In genomic region chr12:127435439-127435838, GRCh38 we compare ENCODE assay signal across 28 cellular contexts.
"Had no signal": no experiment of that assay in that cellular context is flagged by ENCODE, and none has a peak within 500 bp of the region (broad histone marks: within the 10 kb centered on the region; RNA-seq: fewer than 3 reads in every experiment).

No MANE protein-coding gene starts in this region.

- H3K27me3 ChIP-seq: colonic mucosa, esophagus squamous epithelium, foreskin keratinocyte, gastrocnemius medialis had no signal

- H3K4me3 ChIP-seq: colonic mucosa, coronary artery, dorsolateral prefrontal cortex, esophagus muscularis mucosa, esophagus squamous epithelium, gastrocnemius medialis, gastroesophageal sphincter, heart left ventricle, heart right ventricle had no signal

- H3K9me3 ChIP-seq: colonic mucosa, gastrocnemius medialis had no signal

- H3K27ac ChIP-seq: colonic mucosa, coronary artery, dorsolateral prefrontal cortex, epithelial cell of prostate, esophagus muscularis mucosa, esophagus squamous epithelium, foreskin keratinocyte, gastrocnemius medialis, gastroesophageal sphincter, heart left ventricle, heart right ventricle had no signal

- FAIRE-seq: colon, endometrium, endothelial cell of umbilical vein, frontal cortex had no signal

- DNase-seq: colonic mucosa; cortex of kidney; dermis blood vessel endothelial cell; dorsolateral prefrontal cortex; effector CD4-positive, alpha-beta T cell; effector CD8-positive, alpha-beta T cell; effector memory CD4-positive, alpha-beta T cell; effector memory CD8-positive, alpha-beta T cell; endodermal cell; erythroblast; esophagus squamous epithelium; foreskin fibroblast; foreskin keratinocyte; foreskin melanocyte; gastrocnemius medialis; glutamatergic neuron; head of caudate nucleus; heart left ventricle; heart right ventricle had no signal

- ATAC-seq: effector memory CD8-positive, alpha-beta T cell; esophagus mucosa; foreskin keratinocyte; gastrocnemius medialis; gastroesophageal sphincter; heart left ventricle; heart right ventricle had no signal

- H3K36me3 ChIP-seq: colonic mucosa, esophagus muscularis mucosa, esophagus squamous epithelium, gastrocnemius medialis, gastroesophageal sphincter, heart left ventricle, heart right ventricle had no signal

- H3K4me1 ChIP-seq: colonic mucosa, esophagus muscularis mucosa, esophagus squamous epithelium, foreskin keratinocyte, gastrocnemius medialis, gastroesophageal sphincter, heart left ventricle, heart right ventricle had no signal
